In genomic region chr16:9212621-9213020, GRCh38 we compare ENCODE assay signal across 2 cellular contexts.
TF ChIP-seq lines count a peak whose summit lies in the region.

No MANE protein-coding gene starts in this region.

TF ChIP-seq in SK-N-SH treated with all-trans-retinoic acid at 6 μM for 48 hours, 23 proteins besides CTCF, POLR2A, EP300 and RAD21 (continued from another document):
- TF ChIP-seq POU6F1 (CRISPR knock-in tag; IDR thresholded peaks at IDR 0.05; ENCODE audit: borderline replicate concordance, low read depth) (no peak), TOX (CRISPR knock-in tag; IDR thresholded peaks at IDR 0.05; ENCODE audit: borderline replicate concordance) (no peak), ZNF565 (CRISPR knock-in tag; conservative IDR thresholded peaks at IDR 0.05; ENCODE audit: low read depth) (no peak), TSHZ2 (CRISPR knock-in tag; IDR thresholded peaks at IDR 0.05) (no peak), GLIS3 (CRISPR knock-in tag; IDR thresholded peaks at IDR 0.05) (no peak), ZFP3 (CRISPR knock-in tag; IDR thresholded peaks at IDR 0.05) (no peak), ZC3H10 (CRISPR knock-in tag; IDR thresholded peaks at IDR 0.05) (no peak), PATZ1 (CRISPR knock-in tag; IDR thresholded peaks at IDR 0.05; ENCODE audit: borderline replicate concordance) (no peak), ZNF70 (CRISPR knock-in tag; IDR thresholded peaks at IDR 0.05) (no peak), CSRNP3 (CRISPR knock-in tag; IDR thresholded peaks at IDR 0.05) (no peak), SNAI2 (CRISPR knock-in tag; IDR thresholded peaks at IDR 0.05) (no peak), ESRRG (CRISPR knock-in tag; IDR thresholded peaks at IDR 0.05) (no peak), CREB5 (CRISPR knock-in tag; IDR thresholded peaks at IDR 0.05; ENCODE audit: low read depth) (no peak), ZFP30 (CRISPR knock-in tag; IDR thresholded peaks at IDR 0.05) (no peak), ARNTL (CRISPR knock-in tag; IDR thresholded peaks at IDR 0.05; ENCODE audit: borderline replicate concordance, low read depth) (no peak)
TF ChIP-seq in SK-N-SH treated with all-trans-retinoic acid at 6 μM for 48 hours: peak in this region for 0.

TF ChIP-seq in HCT116, 20 proteins besides CTCF, POLR2A, EP300 and RAD21 (continued from another document):
- TF ChIP-seq ELF1 (IDR thresholded peaks at IDR 0.05; ENCODE audit: borderline replicate concordance, low read depth), result no peak
- no peak for TF ChIP-seq SRF (IDR thresholded peaks at IDR 0.05; ENCODE audit: low read depth)
- TF ChIP-seq REST (IDR thresholded peaks at IDR 0.05; ENCODE audit: low read depth), result no peak
- TF ChIP-seq ZFX (IDR thresholded peaks at IDR 0.05), result no peak
- no peak for TF ChIP-seq CEBPB (IDR thresholded peaks at IDR 0.05; ENCODE audit: low read depth)
TF ChIP-seq in HCT116: peak in this region for 0.
